Comparison of ENCODE assay signal across 17 cellular contexts in the genomic region with DNA sequence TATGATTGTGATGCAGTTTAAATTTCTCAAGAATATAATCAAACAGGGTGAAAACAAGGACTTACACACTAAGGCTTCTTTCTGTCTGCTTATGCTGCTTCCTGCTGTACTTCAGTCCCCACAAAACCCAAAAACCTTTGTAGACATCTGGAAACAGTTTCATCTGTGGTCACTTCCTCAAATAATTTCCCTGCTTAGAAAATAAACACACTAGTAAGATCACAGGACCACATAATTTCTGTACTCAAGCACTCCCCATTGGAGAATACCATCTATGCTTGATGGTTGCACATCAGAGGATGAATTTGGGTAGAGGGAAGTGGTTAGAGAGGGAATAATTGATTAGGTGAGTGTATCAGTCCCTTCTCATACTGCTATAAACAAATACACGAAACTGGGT.
DNase-seq lines count a peak whose midpoint lies in the region; ATAC-seq and TF ChIP-seq lines count a peak whose summit lies in the region.
"Had no signal": no experiment of that assay in that cellular context is flagged by ENCODE, and none has a peak within 500 bp of the region (broad histone marks: within the 10 kb centered on the region; RNA-seq: fewer than 3 reads in every experiment).

No MANE protein-coding gene starts in this region.

- no peak overlapping the region for H3K27ac ChIP-seq in AG04450 (ENCODE audit: low read depth, low read length)
- H3K27ac ChIP-seq in GM23248: no peak overlapping the region
- H3K27ac ChIP-seq in foreskin keratinocyte: no peak overlapping the region
- H3K27ac ChIP-seq in gastroesophageal sphincter: no peak overlapping the region
- H3K27ac ChIP-seq: KMS-11, SJCRH30, upper lobe of left lung had no signal

- H3K79me2 ChIP-seq in GM23248 (ENCODE audit: insufficient read depth): no peaks in the 10 kb centered on the region

- 0 out of 2 replicates have a peak, but pooled peaks cover 6% of the 10 kb centered on the region for H3K9me2 ChIP-seq in GM23248 (ENCODE audit: insufficient read depth)

- CTCF ChIA-PET in AG04450 (lab: Charles Lee): no interaction called here

- peaks cover 8% of the 10 kb centered on the region for H3K4me1 ChIP-seq in GM23248 (ENCODE audit: insufficient read depth)
- H3K4me1 ChIP-seq in foreskin keratinocyte: no peaks in the 10 kb centered on the region
- H3K4me1 ChIP-seq in gastroesophageal sphincter: no peaks in the 10 kb centered on the region
- H3K4me1 ChIP-seq: SJCRH30 had no signal

- no peaks in the 10 kb centered on the region for H4K20me1 ChIP-seq in GM23248 (ENCODE audit: insufficient read depth)

- H3K4me3 ChIP-seq in AG04450 (ENCODE audit: low read depth, low read length) (no peak overlapping the region), GM23248 (no peak overlapping the region), foreskin fibroblast (ENCODE audit: low read depth in 1 of 2, low read length in 2 of 2) (no peak overlapping the region), gastroesophageal sphincter (no peak overlapping the region)
- H3K4me3 ChIP-seq: SJCRH30, upper lobe of left lung had no signal

- WGBS in GM23248 (ENCODE audit: low coverage in 1 of 2, low lambda C conversion rate in 2 of 2, missing lambda C conversion rate in 2 of 2), 2 experiments: 25 to 29% methylated on average over 1 of the region's 1 CpG
- WGBS in gastroesophageal sphincter (ENCODE audit: low coverage in 1 of 2), 2 donors: 33% methylated on average over 1 of the region's 1 CpG; no CpG with 5 or more reads in 1 of the 2 donors

- no peaks in the 10 kb centered on the region for H3K27me3 Mint-ChIP-seq in activated T-cell treated with anti-CD3 and anti-CD28 coated beads, Interleukin-2, amount 50 U/mL, for 72 hours (ENCODE audit: low read depth)

- DNase-seq in AG04450 (ENCODE audit: low read depth, low spot score) (peak; percentile 15), GM23248 (peak; percentile 71), foreskin fibroblast (peak; percentile 66 to 84), foreskin keratinocyte (no peak), NCI-H446 treated with DMSO at 0.1 percent for 48 hours (lab: John Stamatoyannopoulos, UW) (no peak)
- no peak for DNase-seq in activated T-cell treated with anti-CD3 and anti-CD28 coated beads, Interleukin-2, amount 50 U/mL, for 72 hours
- DNase-seq: activated CD4-positive, alpha-beta T cell treated with anti-CD3 and anti-CD28 coated beads for 48 hours; Calu3; effector memory CD4-positive, alpha-beta T cell; glutamatergic neuron; upper lobe of left lung had no signal

- TF ChIP-seq EP300 in gastroesophageal sphincter (IDR thresholded peaks at IDR 0.05): no peak

- H3K4me3 Mint-ChIP-seq in activated T-cell treated with anti-CD3 and anti-CD28 coated beads, Interleukin-2, amount 50 U/mL, for 72 hours: no peak overlapping the region
- H3K4me3 Mint-ChIP-seq: activated naive CD4-positive, alpha-beta T cell treated with anti-CD3 and anti-CD28 coated beads, Interleukin-2, amount 50 U/mL, for 24 hours; stimulated activated effector memory CD8-positive, alpha-beta T cell treated with anti-CD3 and anti-CD28 coated beads, Interleukin-12 subunit alpha, Interleukin-12 subunit beta, amount 100 ng/mL, for 72 hours had no signal

- no peaks in the 10 kb centered on the region for H3K36me3 ChIP-seq in GM23248 (ENCODE audit: low read depth)
- no peaks in the 10 kb centered on the region for H3K36me3 ChIP-seq in gastroesophageal sphincter
- H3K36me3 ChIP-seq: SJCRH30, upper lobe of left lung had no signal

- H3K4me2 ChIP-seq in GM23248 (ENCODE audit: unreplicated experiment): peak overlapping the region; percentile 32
- H3K4me2 ChIP-seq: KMS-11 had no signal

- H3K27me3 ChIP-seq in AG04450 (ENCODE audit: control insufficient read depth, insufficient read depth, low read length) (no peaks in the 10 kb centered on the region), GM23248 (replicated peaks; ENCODE audit: insufficient read depth) (0 out of 2 replicates have a peak, but pooled peaks cover 2% of the 10 kb centered on the region), foreskin keratinocyte (no peaks in the 10 kb centered on the region), gastroesophageal sphincter (no peaks in the 10 kb centered on the region)
- H3K27me3 ChIP-seq: SJCRH30, upper lobe of left lung had no signal

- no peaks in the 10 kb centered on the region for H3K36me3 Mint-ChIP-seq in activated T-cell treated with anti-CD3 and anti-CD28 coated beads, Interleukin-2, amount 50 U/mL, for 72 hours (ENCODE audit: insufficient read depth in 2 of 2)
- H3K36me3 Mint-ChIP-seq: activated naive CD4-positive, alpha-beta T cell treated with anti-CD3 and anti-CD28 coated beads, Interleukin-2, amount 50 U/mL, for 24 hours; stimulated activated effector memory CD8-positive, alpha-beta T cell treated with anti-CD3 and anti-CD28 coated beads, Interleukin-12 subunit alpha, Interleukin-12 subunit beta, amount 100 ng/mL, for 72 hours had no signal

- H3K27ac Mint-ChIP-seq in activated T-cell treated with anti-CD3 and anti-CD28 coated beads, Interleukin-2, amount 50 U/mL, for 72 hours: no peak overlapping the region
- H3K27ac Mint-ChIP-seq: activated naive CD4-positive, alpha-beta T cell treated with anti-CD3 and anti-CD28 coated beads, Interleukin-2, amount 50 U/mL, for 24 hours; stimulated activated effector memory CD8-positive, alpha-beta T cell treated with anti-CD3 and anti-CD28 coated beads, Interleukin-12 subunit alpha, Interleukin-12 subunit beta, amount 100 ng/mL, for 72 hours had no signal

- POLR2A ChIA-PET in AG04450 (lab: Yijun Ruan, JAX): no interaction called here

- H2AFZ ChIP-seq in GM23248: no peak overlapping the region

- H3K4me1 Mint-ChIP-seq in activated T-cell treated with anti-CD3 and anti-CD28 coated beads, Interleukin-2, amount 50 U/mL, for 72 hours (ENCODE audit: low read depth): no peaks in the 10 kb centered on the region
- H3K4me1 Mint-ChIP-seq: activated naive CD4-positive, alpha-beta T cell treated with anti-CD3 and anti-CD28 coated beads, Interleukin-2, amount 50 U/mL, for 24 hours; stimulated activated effector memory CD8-positive, alpha-beta T cell treated with anti-CD3 and anti-CD28 coated beads, Interleukin-12 subunit alpha, Interleukin-12 subunit beta, amount 100 ng/mL, for 72 hours had no signal

- TF ChIP-seq CTCF in AG04450 (IDR thresholded peaks at IDR 0.05; ENCODE audit: low read depth, low read length) (no peak), foreskin fibroblast (IDR thresholded peaks at IDR 0.05; ENCODE audit: low read depth, low read length) (no peak), foreskin keratinocyte (conservative IDR thresholded peaks at IDR 0.05) (no peak), gastroesophageal sphincter (IDR thresholded peaks at IDR 0.05) (no peak)

- H3F3A ChIP-seq in GM23248 (ENCODE audit: insufficient read depth): peaks cover 8% of the 10 kb centered on the region; the same call in 1 of the 2 replicates

- ATAC-seq in SK-N-SH treated with all-trans-retinoic acid at 6 μM for 48 hours (peak; percentile 77), foreskin keratinocyte (no peak), gastroesophageal sphincter (no peak)
- ATAC-seq in activated T-cell treated with anti-CD3 and anti-CD28 coated beads, Interleukin-2, amount 50 U/mL, for 72 hours (replicated peaks in 1 of 2): no peak
- ATAC-seq: stimulated activated effector memory CD8-positive, alpha-beta T cell treated with anti-CD3 and anti-CD28 coated beads, Interleukin-12 subunit alpha, Interleukin-12 subunit beta, amount 100 ng/mL, for 72 hours had no signal

- no peak for TF ChIP-seq POLR2A in gastroesophageal sphincter (IDR thresholded peaks at IDR 0.05)

- no peaks in the 10 kb centered on the region for H3K9me3 ChIP-seq in AG04450 (ENCODE audit: control insufficient read depth, insufficient read depth, low read length)
- no peaks in the 10 kb centered on the region for H3K9me3 ChIP-seq in GM23248 (ENCODE audit: low read depth)
- H3K9me3 ChIP-seq in gastroesophageal sphincter: no peaks in the 10 kb centered on the region
- H3K9me3 ChIP-seq: SJCRH30, upper lobe of left lung had no signal

- peaks cover 2 to 6% of the 10 kb centered on the region in 2 donors for H3K9me3 Mint-ChIP-seq in activated T-cell treated with anti-CD3 and anti-CD28 coated beads, Interleukin-2, amount 50 U/mL, for 72 hours

- in situ Hi-C loops in GM23248 (cut with MboI): no loop called here

- H3K9ac ChIP-seq in GM23248: no peak overlapping the region
- H3K9ac ChIP-seq: KMS-11 had no signal

TF ChIP-seq in SK-N-SH treated with all-trans-retinoic acid at 6 μM for 48 hours, 23 proteins besides CTCF, POLR2A, EP300 and RAD21 (continues in another document):
- TF ChIP-seq, protein P1, sequence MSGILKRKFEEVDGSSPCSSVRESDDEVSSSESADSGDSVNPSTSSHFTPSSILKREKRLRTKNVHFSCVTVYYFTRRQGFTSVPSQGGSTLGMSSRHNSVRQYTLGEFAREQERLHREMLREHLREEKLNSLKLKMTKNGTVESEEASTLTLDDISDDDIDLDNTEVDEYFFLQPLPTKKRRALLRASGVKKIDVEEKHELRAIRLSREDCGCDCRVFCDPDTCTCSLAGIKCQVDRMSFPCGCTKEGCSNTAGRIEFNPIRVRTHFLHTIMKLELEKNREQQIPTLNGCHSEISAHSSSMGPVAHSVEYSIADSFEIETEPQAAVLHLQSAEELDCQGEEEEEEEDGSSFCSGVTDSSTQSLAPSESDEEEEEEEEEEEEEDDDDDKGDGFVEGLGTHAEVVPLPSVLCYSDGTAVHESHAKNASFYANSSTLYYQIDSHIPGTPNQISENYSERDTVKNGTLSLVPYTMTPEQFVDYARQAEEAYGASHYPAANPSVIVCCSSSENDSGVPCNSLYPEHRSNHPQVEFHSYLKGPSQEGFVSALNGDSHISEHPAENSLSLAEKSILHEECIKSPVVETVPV (CRISPR knock-in tag; IDR thresholded peaks at IDR 0.05): no peak
- TF ChIP-seq GLIS3 (CRISPR knock-in tag; IDR thresholded peaks at IDR 0.05) (no peak), SNAI2 (CRISPR knock-in tag; IDR thresholded peaks at IDR 0.05) (no peak), POU6F1 (CRISPR knock-in tag; IDR thresholded peaks at IDR 0.05; ENCODE audit: borderline replicate concordance, low read depth) (no peak), TOX (CRISPR knock-in tag; IDR thresholded peaks at IDR 0.05; ENCODE audit: borderline replicate concordance) (no peak), ZC3H10 (CRISPR knock-in tag; IDR thresholded peaks at IDR 0.05) (no peak), BACH2 (CRISPR knock-in tag; IDR thresholded peaks at IDR 0.05; ENCODE audit: borderline replicate concordance) (no peak)

Comparison
In these comparisons a context has a peak if more than half of its experiments do, and no peak if none do; other contexts are left out.
1. DNase-seq: peak in AG04450 (single experiment), GM23248 (single experiment) and foreskin fibroblast (2 of 2); none in foreskin keratinocyte (0 of 2), activated T-cell treated with anti-CD3 and anti-CD28 coated beads, Interleukin-2, amount 50 U/mL, for 72 hours (0 of 2) and NCI-H446 treated with DMSO at 0.1 percent for 48 hours (single experiment).